Comparison of ENCODE assay signal across 18 cellular contexts in genomic region chr19:5127710-5128109, GRCh38.
DNase-seq lines count a peak whose midpoint lies in the region; ATAC-seq, FAIRE-seq and TF ChIP-seq lines count a peak whose summit lies in the region.
"Had no signal": no experiment of that assay in that cellular context is flagged by ENCODE, and none has a peak within 500 bp of the region (broad histone marks: within the 10 kb centered on the region; RNA-seq: fewer than 3 reads in every experiment).

No MANE protein-coding gene starts in this region.

- CTCF ChIA-PET in GM12878 (lab: Yijun Ruan, JAX): interaction anchor here (0.9 to 1.5 kb wide), 2 partner anchors 75 to 80 kb away, joined by 3 read pairs; no protein-coding TSS in a partner anchor

- H3K36me3 Mint-ChIP-seq in mesothelial cell of epicardium: peaks cover 5% of the 10 kb centered on the region

- in situ Hi-C loops in GM12878 (cut with MboI): no loop called here

- no peak for TF ChIP-seq RAD21 in GM12878 (IDR thresholded peaks at IDR 0.05; ENCODE audit: insufficient read depth, low read depth, low read length)

- H3K27ac ChIP-seq in GM12878 (ENCODE audit: control insufficient read depth, insufficient read depth) (no peak overlapping the region; the same call in 1 of the 2 replicates), tibial artery (peak overlapping the region; percentile 17 to 55)

- peak overlapping the region; percentile 53 for H3K27ac Mint-ChIP-seq in mesothelial cell of epicardium
- H3K27ac Mint-ChIP-seq: T-cell, WTC11 had no signal

- WGBS in GM12878 (ENCODE audit: insufficient coverage, insufficient replicate concordance, low lambda C conversion rate, missing lambda C conversion rate): 31% methylated on average over 12 of the region's 12 CpGs

- H3K4me3 Mint-ChIP-seq in mesothelial cell of epicardium: no peak overlapping the region
- H3K4me3 Mint-ChIP-seq: T-cell, WTC11 had no signal

- TF ChIP-seq CTCF in GM12878 (IDR thresholded peaks at IDR 0.05 in 2 of 3, conservative IDR thresholded peaks at IDR 0.05 in 1 of 3; ENCODE audit: control insufficient read depth in 2 of 3, extremely low read depth in 1 of 3, insufficient read depth in 1 of 3, low read depth in 3 of 3, low read length in 3 of 3) (no peak), mesothelial cell of epicardium (IDR thresholded peaks at IDR 0.05; ENCODE audit: unreplicated experiment) (no peak), tibial artery (IDR thresholded peaks at IDR 0.05) (no peak)

- peaks cover 55% of the 10 kb centered on the region for H3K4me1 Mint-ChIP-seq in mesothelial cell of epicardium

- BruUV-seq in GM12878 (replicated peaks; lab: Mats Ljungman, UMichigan): no TSS peak

- no peak overlapping the region for H2AFZ ChIP-seq in GM12878 (ENCODE audit: control insufficient read depth, low read depth, low read length)

- H3K79me2 ChIP-seq in GM12878 (ENCODE audit: control insufficient read depth, insufficient read depth, low read length): peaks cover 24% of the 10 kb centered on the region

- H3K4me2 ChIP-seq in GM12878 (ENCODE audit: control insufficient read depth, insufficient read depth): no peak overlapping the region

- RAD21 ChIA-PET in GM12878 (lab: Charles Lee; ENCODE audit: unreplicated experiment): no interaction called here

- FAIRE-seq in GM12878 (lab: Jason Lieb, UNC): no peak

- H3K36me3 ChIP-seq in GM12878 (ENCODE audit: control insufficient read depth in 2 of 2, insufficient read depth in 2 of 2, low read length in 1 of 2): peaks cover 1 to 4% of the 10 kb centered on the region in 2 experiments
- H3K36me3 ChIP-seq in tibial artery: peaks cover 7 to 71% (median 21%) of the 10 kb centered on the region in 3 donors

- POLR2A ChIA-PET in GM12878 (lab: Charles Lee): interaction anchor here (0.6 kb wide), 2 partner anchors 27 to 36 kb away, joined by 3 to 5 read pairs; no protein-coding TSS in a partner anchor

- H3K4me3 ChIP-seq in GM12878 (no peak overlapping the region), tibial artery (no peak overlapping the region)
- H3K4me3 ChIP-seq: transverse colon had no signal

- no peak for DNase-seq in Right ventricle myocardium superior
- no peak for DNase-seq in cardiac septum (ENCODE audit: low spot score)
- no peak for DNase-seq in GM12878 (ENCODE audit: low read depth, low spot score)
- DNase-seq in mesothelial cell of epicardium (ENCODE audit: low spot score in 2 of 2, unreplicated experiment in 2 of 2): no peak
- DNase-seq in tibial artery: no peak
- no peak for DNase-seq in T-helper 2 cell
- DNase-seq in NK-92 (lab: John Stamatoyannopoulos, UW; ENCODE audit: unreplicated experiment): no peak
- DNase-seq: activated gamma-delta T cell treated with Interleukin-2 at 50 U/mL for 16 hours; hippocampal formation; naive thymus-derived CD4-positive, alpha-beta T cell; NCI-H345; OCI-M1; stimulated activated CD8-positive, alpha-beta memory T cell treated with anti-CD3 and anti-CD28 coated beads, Interleukin-4, amount 100 ng/mL, for 48 hours; T-cell; transverse colon had no signal

- no peaks in the 10 kb centered on the region for H3K27me3 ChIP-seq in GM12878 (replicated peaks in 1 of 2; ENCODE audit: control insufficient read depth in 2 of 2, insufficient read depth in 2 of 2, low read length in 1 of 2)
- H3K27me3 ChIP-seq in tibial artery: no peaks in the 10 kb centered on the region
- H3K27me3 ChIP-seq: ascending aorta, transverse colon had no signal

- TF ChIP-seq EP300 in GM12878 (IDR thresholded peaks at IDR 0.05; ENCODE audit: borderline replicate concordance in 1 of 2, control insufficient read depth in 1 of 2, low read depth in 2 of 2, low read length in 2 of 2): no peak

- H3K9ac ChIP-seq in GM12878 (ENCODE audit: control insufficient read depth, insufficient read depth, low read length): no peak overlapping the region

- no peaks in the 10 kb centered on the region for H3K9me3 ChIP-seq in GM12878 (replicated peaks; ENCODE audit: control insufficient read depth, insufficient read depth, low read length)
- H3K9me3 ChIP-seq in tibial artery: no peaks in the 10 kb centered on the region
- H3K9me3 ChIP-seq: ascending aorta, transverse colon had no signal

- ATAC-seq in Right ventricle myocardium superior (ENCODE audit: poor library complexity) (peak; percentile 4), GM12878 (no peak), HG02763 (IDR thresholded peaks at IDR 0.05; ENCODE audit: unreplicated experiment) (no peak)
- ATAC-seq: naive thymus-derived CD4-positive, alpha-beta T cell; T-cell had no signal

- no peaks in the 10 kb centered on the region for H4K20me1 ChIP-seq in GM12878 (ENCODE audit: control insufficient read depth, insufficient read depth)

- no peak; the same call in 1 of the 2 replicates for TF ChIP-seq POLR2A in GM12878 (IDR thresholded peaks at IDR 0.05; ENCODE audit: low read depth, low read length)

- H3K4me1 ChIP-seq in GM12878 (ENCODE audit: control insufficient read depth, insufficient read depth, low read length) (peaks cover 58% of the 10 kb centered on the region), tibial artery (peaks cover 0 to 39% (median 30%) of the 10 kb centered on the region in 4 donors)

- SMC1A ChIA-PET in GM12878 (lab: Charles Lee; ENCODE audit: uncharacterized antibody, unreplicated experiment): no interaction called here

- H3K9me3 Mint-ChIP-seq in mesothelial cell of epicardium: no peaks in the 10 kb centered on the region
- H3K9me3 Mint-ChIP-seq: naive thymus-derived CD4-positive, alpha-beta T cell; T-cell; WTC11 had no signal

- H3K27me3 Mint-ChIP-seq in mesothelial cell of epicardium (ENCODE audit: low read depth): no peaks in the 10 kb centered on the region
- H3K27me3 Mint-ChIP-seq: naive thymus-derived CD4-positive, alpha-beta T cell; T-cell had no signal

- intact Hi-C loops in Right ventricle myocardium superior (cut with DNase I) (no loop called here), cardiac septum (cut with DNase I) (no loop called here), GM12878 (cut with micrococcal nuclease; ENCODE audit: unreplicated experiment) (no loop called here), tibial artery (cut with DNase I; ENCODE audit: low total_unique reads) (loop anchor here (5.0 kb wide), 1 partner anchor 80 kb away; no protein-coding TSS in a partner anchor)

TF ChIP-seq in GM12878, 131 proteins besides CTCF, POLR2A, EP300 and RAD21:
- TF ChIP-seq PAX5 (IDR thresholded peaks at IDR 0.05; ENCODE audit: borderline replicate concordance, low read depth, low read length) (no peak), MEF2A (IDR thresholded peaks at IDR 0.05; ENCODE audit: insufficient read depth, low read depth, low read length) (no peak), ZBTB11 (CRISPR knock-in tag; IDR thresholded peaks at IDR 0.05) (no peak), SPI1 (IDR thresholded peaks at IDR 0.05; ENCODE audit: borderline replicate concordance, insufficient read depth, low read depth, low read length) (no peak), MEF2B (IDR thresholded peaks at IDR 0.05; ENCODE audit: partially characterized antibody, poor library complexity, severe bottlenecking) (peak; percentile 65), JUNB (IDR thresholded peaks at IDR 0.05) (no peak), BHLHE40 (IDR thresholded peaks at IDR 0.05; ENCODE audit: borderline replicate concordance in 1 of 2, low read depth in 2 of 2, low read length in 1 of 2) (peak; percentile 46 to 68; a peak in 3 of 4 replicates)
